18 cellular contexts compared by ENCODE assay signal in genomic region chrX:126489141-126489540, GRCh38.
"Had no signal": no experiment of that assay in that cellular context is flagged by ENCODE, and none has a peak within 500 bp of the region (broad histone marks: within the 10 kb centered on the region; RNA-seq: fewer than 3 reads in every experiment).

No MANE protein-coding gene starts in this region.

- H3K27me3 ChIP-seq: ovary, right atrium auricular region, spleen, tibial artery had no signal

- H3K36me3 ChIP-seq: left ventricle myocardium inferior, ovary, prostate gland, right atrium auricular region, spleen, tibial artery had no signal

- DNase-seq: activated CD4-positive, alpha-beta T cell treated with anti-CD3 and anti-CD28 coated beads, Interleukin-2, amount 50 U/mL, for 4 hours; activated CD8-positive, alpha-beta memory T cell treated with anti-CD3 and anti-CD28 coated beads for 24 hours; activated CD8-positive, alpha-beta memory T cell treated with anti-CD3 and anti-CD28 coated beads, Interleukin-2, amount 50 U/mL, for 4 hours; activated T-cell treated with anti-CD3 and anti-CD28 coated beads, Interleukin-2, amount 50 U/mL, for 24 hours; aorta; cerebellar nuclear complex; foreskin fibroblast; left ventricle myocardium inferior; naive thymus-derived CD8-positive, alpha-beta T cell; ovary; spleen; stimulated activated naive CD8-positive, alpha-beta T cell treated with anti-CD3 and anti-CD28 coated beads, Interleukin-15, amount 100 ng/mL, for 72 hours; T-helper 1 cell; T-helper 9 cell; tibial artery had no signal

- H3K4me3 ChIP-seq: left ventricle myocardium inferior, ovary, prostate gland, right atrium auricular region, spleen, tibial artery had no signal

- H3K9me3 ChIP-seq: left ventricle myocardium inferior, ovary, prostate gland, right atrium auricular region, tibial artery had no signal

- H3K27ac ChIP-seq: epithelial cell of prostate, left ventricle myocardium inferior, ovary, prostate gland, right atrium auricular region, spleen, tibial artery had no signal

- H3K4me1 ChIP-seq: left ventricle myocardium inferior, prostate gland, right atrium auricular region, spleen, tibial artery had no signal
